Comparison of ENCODE assay signal across 26 cellular contexts in genomic region chr6:123926000-123926399, GRCh38.
DNase-seq lines count a peak whose midpoint lies in the region; ATAC-seq and TF ChIP-seq lines count a peak whose summit lies in the region.
"Had no signal": no experiment of that assay in that cellular context is flagged by ENCODE, and none has a peak within 500 bp of the region (broad histone marks: within the 10 kb centered on the region; RNA-seq: fewer than 3 reads in every experiment).

No MANE protein-coding gene starts in this region.

- DNase-seq in RWPE1 (ENCODE audit: low spot score) (peak; percentile 17), epithelial cell of prostate (ENCODE audit: low read depth, low spot score) (no peak), GOT3 (lab: John Stamatoyannopoulos, UW) (no peak), mucosa of gallbladder (ENCODE audit: low spot score) (no peak)
- DNase-seq in activated naive CD8-positive, alpha-beta T cell treated with anti-CD3 and anti-CD28 coated beads for 36 hours, result no peak
- DNase-seq: activated CD4-positive, alpha-beta T cell treated with anti-CD3 and anti-CD28 coated beads for 4 hours; activated naive CD4-positive, alpha-beta T cell treated with anti-CD3 and anti-CD28 coated beads, Interleukin-2, amount 50 U/mL, for 16 hours; activated T-cell treated with anti-CD3 and anti-CD28 coated beads, Interleukin-2, amount 50 U/mL, for 72 hours; DMS79; effector CD4-positive, alpha-beta T cell; gastrocnemius medialis; hypothalamus; islet precursor cell; NCI-H1105; PC-3; psoas muscle; SIG-M5; stimulated activated CD4-positive, alpha-beta T cell treated with anti-CD3 and anti-CD28 coated beads, Interleukin-2, amount 100 ng/mL, for 24 hours; stimulated activated naive CD4-positive, alpha-beta T cell had no signal

- ATAC-seq in HG02759 (IDR thresholded peaks at IDR 0.05; ENCODE audit: unreplicated experiment), result peak; percentile 21
- ATAC-seq in HG02588 (IDR thresholded peaks at IDR 0.05; ENCODE audit: unreplicated experiment), result no peak
- ATAC-seq: gastrocnemius medialis, PC-3, psoas muscle had no signal

- H3K4me1 Mint-ChIP-seq in activated naive CD8-positive, alpha-beta T cell treated with anti-CD3 and anti-CD28 coated beads for 36 hours, result no peaks in the 10 kb centered on the region
- H3K4me1 Mint-ChIP-seq: CD8-positive, alpha-beta memory T cell had no signal

- no peaks in the 10 kb centered on the region for H3K36me3 Mint-ChIP-seq in activated naive CD8-positive, alpha-beta T cell treated with anti-CD3 and anti-CD28 coated beads for 36 hours
- H3K36me3 Mint-ChIP-seq: CD8-positive, alpha-beta memory T cell had no signal

- TF ChIP-seq CTCF in RWPE1 (conservative IDR thresholded peaks at IDR 0.05; ENCODE audit: low read depth), result no peak

- peaks cover 2% of the 10 kb centered on the region for H3K9me3 Mint-ChIP-seq in activated naive CD8-positive, alpha-beta T cell treated with anti-CD3 and anti-CD28 coated beads for 36 hours

- CTCF ChIA-PET in RWPE1 (lab: Yijun Ruan, JAX), result interaction anchor here (1.4 kb wide), 1 partner anchor 123 kb away, joined by 4 read pairs; no protein-coding TSS in a partner anchor

- H3K27ac ChIP-seq in RWPE1, result no peak overlapping the region
- H3K27ac ChIP-seq in epithelial cell of prostate, result peak overlapping the region; percentile 88
- H3K27ac ChIP-seq: ascending aorta, esophagus muscularis mucosa, gastrocnemius medialis, psoas muscle, skin epidermis, thoracic aorta had no signal

- POLR2A ChIA-PET in RWPE1 (lab: Yijun Ruan, JAX; ENCODE audit: low non-redundant PET), result no interaction called here

- H3K27ac Mint-ChIP-seq in activated naive CD8-positive, alpha-beta T cell treated with anti-CD3 and anti-CD28 coated beads for 36 hours, result no peak overlapping the region
- H3K27ac Mint-ChIP-seq: activated T-cell treated with anti-CD3 and anti-CD28 coated beads, Interleukin-2, amount 50 U/mL, for 72 hours; CD8-positive, alpha-beta memory T cell had no signal

- H3K27me3 Mint-ChIP-seq in activated naive CD8-positive, alpha-beta T cell treated with anti-CD3 and anti-CD28 coated beads for 36 hours, result no peaks in the 10 kb centered on the region
- H3K27me3 Mint-ChIP-seq: CD8-positive, alpha-beta memory T cell had no signal

- no peak overlapping the region for H3K4me3 Mint-ChIP-seq in activated naive CD8-positive, alpha-beta T cell treated with anti-CD3 and anti-CD28 coated beads for 36 hours
- H3K4me3 Mint-ChIP-seq: activated T-cell treated with anti-CD3 and anti-CD28 coated beads, Interleukin-2, amount 50 U/mL, for 72 hours; CD8-positive, alpha-beta memory T cell had no signal
